Comparison of ENCODE assay signal across 1 cellular context in genomic region chr2:11330457-11331142, GRCh38.
TF ChIP-seq lines count a peak whose summit lies in the region.

No MANE protein-coding gene starts in this region.

TF ChIP-seq in SK-N-SH treated with all-trans-retinoic acid at 6 μM for 48 hours, 23 proteins besides CTCF, POLR2A, EP300 and RAD21:
- TF ChIP-seq GLIS3 (CRISPR knock-in tag; IDR thresholded peaks at IDR 0.05) (no peak), ZNF70 (CRISPR knock-in tag; IDR thresholded peaks at IDR 0.05) (no peak), SNAI2 (CRISPR knock-in tag; IDR thresholded peaks at IDR 0.05) (no peak), ESRRG (CRISPR knock-in tag; IDR thresholded peaks at IDR 0.05) (no peak), RARB (CRISPR knock-in tag; IDR thresholded peaks at IDR 0.05) (no peak), BACH2 (CRISPR knock-in tag; IDR thresholded peaks at IDR 0.05; ENCODE audit: borderline replicate concordance) (no peak), TOX (CRISPR knock-in tag; IDR thresholded peaks at IDR 0.05; ENCODE audit: borderline replicate concordance) (no peak), TCF4 (CRISPR knock-in tag; IDR thresholded peaks at IDR 0.05; ENCODE audit: borderline replicate concordance) (no peak), ISL1 (CRISPR knock-in tag; IDR thresholded peaks at IDR 0.05) (no peak), ZFP3 (CRISPR knock-in tag; IDR thresholded peaks at IDR 0.05) (no peak), ZFP30 (CRISPR knock-in tag; IDR thresholded peaks at IDR 0.05) (no peak), CSDC2 (CRISPR knock-in tag; IDR thresholded peaks at IDR 0.05) (no peak), ZNF565 (CRISPR knock-in tag; conservative IDR thresholded peaks at IDR 0.05; ENCODE audit: low read depth) (no peak), ZC3H10 (CRISPR knock-in tag; IDR thresholded peaks at IDR 0.05) (no peak)
- TF ChIP-seq, protein P1, sequence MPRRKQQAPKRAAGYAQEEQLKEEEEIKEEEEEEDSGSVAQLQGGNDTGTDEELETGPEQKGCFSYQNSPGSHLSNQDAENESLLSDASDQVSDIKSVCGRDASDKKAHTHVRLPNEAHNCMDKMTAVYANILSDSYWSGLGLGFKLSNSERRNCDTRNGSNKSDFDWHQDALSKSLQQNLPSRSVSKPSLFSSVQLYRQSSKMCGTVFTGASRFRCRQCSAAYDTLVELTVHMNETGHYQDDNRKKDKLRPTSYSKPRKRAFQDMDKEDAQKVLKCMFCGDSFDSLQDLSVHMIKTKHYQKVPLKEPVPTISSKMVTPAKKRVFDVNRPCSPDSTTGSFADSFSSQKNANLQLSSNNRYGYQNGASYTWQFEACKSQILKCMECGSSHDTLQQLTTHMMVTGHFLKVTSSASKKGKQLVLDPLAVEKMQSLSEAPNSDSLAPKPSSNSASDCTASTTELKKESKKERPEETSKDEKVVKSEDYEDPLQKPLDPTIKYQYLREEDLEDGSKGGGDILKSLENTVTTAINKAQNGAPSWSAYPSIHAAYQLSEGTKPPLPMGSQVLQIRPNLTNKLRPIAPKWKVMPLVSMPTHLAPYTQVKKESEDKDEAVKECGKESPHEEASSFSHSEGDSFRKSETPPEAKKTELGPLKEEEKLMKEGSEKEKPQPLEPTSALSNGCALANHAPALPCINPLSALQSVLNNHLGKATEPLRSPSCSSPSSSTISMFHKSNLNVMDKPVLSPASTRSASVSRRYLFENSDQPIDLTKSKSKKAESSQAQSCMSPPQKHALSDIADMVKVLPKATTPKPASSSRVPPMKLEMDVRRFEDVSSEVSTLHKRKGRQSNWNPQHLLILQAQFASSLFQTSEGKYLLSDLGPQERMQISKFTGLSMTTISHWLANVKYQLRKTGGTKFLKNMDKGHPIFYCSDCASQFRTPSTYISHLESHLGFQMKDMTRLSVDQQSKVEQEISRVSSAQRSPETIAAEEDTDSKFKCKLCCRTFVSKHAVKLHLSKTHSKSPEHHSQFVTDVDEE (CRISPR knock-in tag; IDR thresholded peaks at IDR 0.05) = no peak
- TF ChIP-seq, protein P2, sequence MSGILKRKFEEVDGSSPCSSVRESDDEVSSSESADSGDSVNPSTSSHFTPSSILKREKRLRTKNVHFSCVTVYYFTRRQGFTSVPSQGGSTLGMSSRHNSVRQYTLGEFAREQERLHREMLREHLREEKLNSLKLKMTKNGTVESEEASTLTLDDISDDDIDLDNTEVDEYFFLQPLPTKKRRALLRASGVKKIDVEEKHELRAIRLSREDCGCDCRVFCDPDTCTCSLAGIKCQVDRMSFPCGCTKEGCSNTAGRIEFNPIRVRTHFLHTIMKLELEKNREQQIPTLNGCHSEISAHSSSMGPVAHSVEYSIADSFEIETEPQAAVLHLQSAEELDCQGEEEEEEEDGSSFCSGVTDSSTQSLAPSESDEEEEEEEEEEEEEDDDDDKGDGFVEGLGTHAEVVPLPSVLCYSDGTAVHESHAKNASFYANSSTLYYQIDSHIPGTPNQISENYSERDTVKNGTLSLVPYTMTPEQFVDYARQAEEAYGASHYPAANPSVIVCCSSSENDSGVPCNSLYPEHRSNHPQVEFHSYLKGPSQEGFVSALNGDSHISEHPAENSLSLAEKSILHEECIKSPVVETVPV (CRISPR knock-in tag; IDR thresholded peaks at IDR 0.05) = no peak
